8 cellular contexts compared by ENCODE assay signal in the genomic region with DNA sequence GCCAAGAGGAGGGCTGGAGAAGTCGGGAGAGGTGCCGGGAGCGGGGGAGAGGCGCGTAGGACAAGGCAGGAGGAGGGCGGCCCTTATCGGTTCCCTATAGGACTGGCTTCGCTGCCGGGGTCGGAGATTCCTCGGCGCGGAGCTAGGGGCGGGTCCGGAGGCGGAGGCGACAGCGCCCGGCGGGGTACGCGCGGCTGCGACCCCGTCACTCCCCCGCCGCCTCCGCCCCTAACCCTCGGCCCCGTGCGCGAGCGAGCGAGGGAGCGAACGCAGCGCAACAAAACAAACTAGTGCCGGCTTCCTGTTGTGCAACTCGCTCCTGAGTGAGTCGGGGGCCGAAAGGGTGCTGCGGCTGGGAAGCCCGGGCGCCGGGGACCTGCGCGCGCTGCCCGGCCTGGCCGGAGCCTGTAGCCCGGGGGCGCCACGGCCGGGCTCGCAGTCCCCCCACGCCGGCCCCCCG. TPM values are rescaled to one million over a fixed set of nuclear protein-coding genes. Genes with fewer than 3 reads are reported as not detected.
DNase-seq lines count a peak whose midpoint lies in the region; ATAC-seq and TF ChIP-seq lines count a peak whose summit lies in the region.

No MANE protein-coding gene starts in this region.

- H3K4me1 Mint-ChIP-seq in WTC11 (peaks cover 19% of the 10 kb centered on the region), chondrocyte (ENCODE audit: low read depth) (peaks cover 69% of the 10 kb centered on the region)

- H3K4me3 ChIP-seq in Jurkat, Clone E6-1 (ENCODE audit: low read length), result peak overlapping the region; percentile 61

- H3K9me3 Mint-ChIP-seq in WTC11 (no peaks in the 10 kb centered on the region), chondrocyte (ENCODE audit: low read depth) (no peaks in the 10 kb centered on the region)

- TF ChIP-seq CTCF in WTC11 (IDR thresholded peaks at IDR 0.05), result no peak
- TF ChIP-seq CTCF in chondrocyte (IDR thresholded peaks at IDR 0.05), result no peak

- peak; percentile 61 for DNase-seq in D341Med (ENCODE audit: low spot score)
- DNase-seq in Jurkat, Clone E6-1 (ENCODE audit: low read depth, low spot score), result peak; percentile 37
- peak; percentile 75 for DNase-seq in WTC11 (ENCODE audit: low spot score)
- no peak for DNase-seq in chondrocyte (ENCODE audit: low spot score)
- DNase-seq in kidney glomerular epithelial cell (lab: John Stamatoyannopoulos, UW), result peak; percentile 54
- DNase-seq in stimulated activated CD4-positive, alpha-beta T cell treated with anti-CD3 and anti-CD28 coated beads, Interleukin-1b, Interleukin-23, amount 100 ng/mL, for 4 hours (ENCODE audit: low read depth in 2 of 2), result peak; percentile 24 to 37
- DNase-seq in NOMO-1 treated with dmso at 0.1 percent for 144 hours (lab: John Stamatoyannopoulos, UW; ENCODE audit: unreplicated experiment), result no peak

- peak overlapping the region; percentile 28; the same call in 1 of the 2 replicates for H3K27ac Mint-ChIP-seq in WTC11
- H3K27ac Mint-ChIP-seq in chondrocyte (ENCODE audit: unreplicated experiment), result peak overlapping the region; percentile 99

- peaks cover 74% of the 10 kb centered on the region for H3K27me3 Mint-ChIP-seq in WTC11 (ENCODE audit: low read depth)
- H3K27me3 Mint-ChIP-seq in chondrocyte (ENCODE audit: low read depth), result no peaks in the 10 kb centered on the region

- POLR2A ChIA-PET in WTC11 (lab: Charles Lee), result no interaction called here

- CTCF ChIA-PET in WTC11 (lab: Charles Lee), result interaction anchor here (1.0 to 1.7 kb wide), 8 partner anchors 18 to 1438 kb away, joined by 3 to 7 read pairs (median 3); no protein-coding TSS in a partner anchor

- ATAC-seq in GM19463 (IDR thresholded peaks at IDR 0.05; ENCODE audit: unreplicated experiment) (peak; percentile 34), WTC11 (peak; percentile 81)

- no peaks in the 10 kb centered on the region for H3K36me3 Mint-ChIP-seq in WTC11
- H3K36me3 Mint-ChIP-seq in chondrocyte (ENCODE audit: low read depth), result no peaks in the 10 kb centered on the region

- H3K4me3 Mint-ChIP-seq in WTC11 (peak overlapping the region; percentile 95), chondrocyte (ENCODE audit: unreplicated experiment) (peak overlapping the region; percentile 90)

TF ChIP-seq in WTC11, 78 proteins besides CTCF, POLR2A, EP300 and RAD21:
- TF ChIP-seq, protein P1, sequence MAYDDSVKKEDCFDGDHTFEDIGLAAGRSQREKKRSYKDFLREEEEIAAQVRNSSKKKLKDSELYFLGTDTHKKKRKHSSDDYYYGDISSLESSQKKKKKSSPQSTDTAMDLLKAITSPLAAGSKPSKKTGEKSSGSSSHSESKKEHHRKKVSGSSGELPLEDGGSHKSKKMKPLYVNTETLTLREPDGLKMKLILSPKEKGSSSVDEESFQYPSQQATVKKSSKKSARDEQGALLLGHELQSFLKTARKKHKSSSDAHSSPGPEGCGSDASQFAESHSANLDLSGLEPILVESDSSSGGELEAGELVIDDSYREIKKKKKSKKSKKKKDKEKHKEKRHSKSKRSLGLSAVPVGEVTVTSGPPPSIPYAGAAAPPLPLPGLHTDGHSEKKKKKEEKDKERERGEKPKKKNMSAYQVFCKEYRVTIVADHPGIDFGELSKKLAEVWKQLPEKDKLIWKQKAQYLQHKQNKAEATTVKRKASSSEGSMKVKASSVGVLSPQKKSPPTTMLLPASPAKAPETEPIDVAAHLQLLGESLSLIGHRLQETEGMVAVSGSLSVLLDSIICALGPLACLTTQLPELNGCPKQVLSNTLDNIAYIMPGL (CRISPR knock-in tag; IDR thresholded peaks at IDR 0.05), result peak; percentile 49; the same call in 1 of the 2 replicates
- TF ChIP-seq JUN (CRISPR knock-in tag; IDR thresholded peaks at IDR 0.05), result no peak

RNA-seq across cellular contexts. Expression of a gene that starts 2.0 kb away (rescaled TPM):
- polyA plus RNA-seq in Jurkat, Clone E6-1 (2012; ENCODE audit: insufficient read depth, insufficient read length), result 1.2 TPM
- total RNA-seq in WTC11 (2021) (0.57 to 1.2 TPM (median 0.99 TPM) in 3 replicates), chondrocyte (21.2 to 28.4 TPM (median 27.9 TPM) in 3 replicates)

Comparison
In these comparisons a context has a peak if more than half of its experiments do, and no peak if none do; other contexts are left out.
1. DNase-seq: peak in D341Med (single experiment), Jurkat, Clone E6-1 (single experiment), WTC11 (single experiment), kidney glomerular epithelial cell (single experiment) and stimulated activated CD4-positive, alpha-beta T cell treated with anti-CD3 and anti-CD28 coated beads, Interleukin-1b, Interleukin-23, amount 100 ng/mL, for 4 hours (2 of 2); none in chondrocyte (single experiment) and NOMO-1 treated with dmso at 0.1 percent for 144 hours (single experiment).
2. RNA of a gene that starts 2.0 kb away (total RNA-seq): 21.2 to 28.4 TPM in chondrocyte; 0.57 to 1.2 TPM in WTC11; every median in the first group is over 10 times any median in the second.